ENCODE assay signal across 31 cellular contexts in the genomic region with DNA sequence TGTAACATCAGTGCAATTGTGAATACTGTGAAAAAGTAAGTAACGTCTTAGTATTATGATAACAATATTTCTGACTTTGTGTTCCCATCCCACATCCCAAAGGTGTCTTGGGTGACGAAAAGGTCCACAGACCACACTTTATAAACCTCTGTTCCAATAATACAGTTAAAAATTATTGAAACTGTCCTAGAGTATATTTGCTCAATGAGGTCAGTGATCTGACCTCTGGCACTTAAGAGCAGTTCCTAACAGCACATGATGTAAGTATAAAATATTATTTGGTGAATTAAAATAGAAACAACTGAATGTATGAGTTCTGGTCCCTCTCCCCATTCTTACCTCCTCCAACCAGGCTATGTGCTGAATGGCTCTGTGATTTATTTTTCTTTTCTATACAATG.
"Had no signal": no experiment of that assay in that cellular context is flagged by ENCODE, and none has a peak within 500 bp of the region (broad histone marks: within the 10 kb centered on the region; RNA-seq: fewer than 3 reads in every experiment).

No MANE protein-coding gene starts in this region.

- DNase-seq: naive B cell; naive thymus-derived CD8-positive, alpha-beta T cell; nephron progenitor cell; occipital lobe; ovary; posterior cingulate gyrus; psoas muscle; right cardiac atrium; spleen; stimulated activated CD4-positive, alpha-beta T cell treated with anti-CD3 and anti-CD28 coated beads, Interleukin-12 subunit alpha, Interleukin-12 subunit beta, amount 100 ng/mL, for 4 hours; stimulated activated CD4-positive, alpha-beta T cell treated with anti-CD3 and anti-CD28 coated beads, Interleukin-1b, Interleukin-23, amount 100 ng/mL, for 48 hours; stimulated activated CD4-positive, alpha-beta T cell treated with anti-CD3 and anti-CD28 coated beads, Interleukin-4, amount 100 ng/mL, for 1 hour; stimulated activated CD4-positive, alpha-beta T cell treated with anti-CD3 and anti-CD28 coated beads, Interleukin-4, amount 100 ng/mL, for 4 hours; stimulated activated CD8-positive, alpha-beta memory T cell treated with anti-CD3 and anti-CD28 coated beads, Interleukin-4, amount 100 ng/mL, for 48 hours; stimulated activated naive CD4-positive, alpha-beta T cell; stimulated activated naive CD8-positive, alpha-beta T cell treated with anti-CD3 and anti-CD28 coated beads, Interleukin-15, amount 100 ng/mL, for 72 hours; stimulated activated naive CD8-positive, alpha-beta T cell treated with anti-CD3 and anti-CD28 coated beads, Interleukin-15, Interleukin-2, amounts not matched to agents 100 U/mL and 50 U/mL, for 24 hours; substantia nigra; testis; tibial artery; transverse colon; upper lobe of right lung; uterus had no signal

- H3K27ac ChIP-seq: ovary, parathyroid adenoma, psoas muscle, skin epidermis, spleen, suprapubic skin, testis, tibial artery, transverse colon, upper lobe of right lung, uterus had no signal

- H3K9ac ChIP-seq: parathyroid adenoma had no signal

- H3K4me3 ChIP-seq: ovary, psoas muscle, skin epidermis, smooth muscle cell, spleen, suprapubic skin, testis, tibial artery, transverse colon, upper lobe of right lung, uterus had no signal

- H3K79me2 ChIP-seq: parathyroid adenoma had no signal

- H3K9me3 ChIP-seq: ovary, psoas muscle, spleen, suprapubic skin, testis, tibial artery, transverse colon, upper lobe of right lung, uterus had no signal

- H3K36me3 Mint-ChIP-seq: naive B cell; naive thymus-derived CD8-positive, alpha-beta T cell; natural killer cell treated with Interleukin-12 subunit alpha and Interleukin-12 subunit beta and Interleukin-15 and Interleukin-18, amount 100 ng/mL, for 72 hours; stimulated activated memory B cell treated with anti-CD40 and anti-IgM and Interleukin-4, amounts not matched to agents 10 μg/mL and 1 μg/mL and 100 μg/mL, for 72 hours; type B pancreatic cell had no signal

- H3K27me3 ChIP-seq: ovary, spleen, suprapubic skin, testis, tibial artery, transverse colon, upper lobe of right lung, uterus had no signal

- H3K4me2 ChIP-seq: smooth muscle cell had no signal

- H3K4me1 Mint-ChIP-seq: naive B cell; naive thymus-derived CD8-positive, alpha-beta T cell; stimulated activated memory B cell treated with anti-CD40 and anti-IgM and Interleukin-4, amounts not matched to agents 10 μg/mL and 1 μg/mL and 100 μg/mL, for 72 hours; stimulated activated naive CD8-positive, alpha-beta T cell treated with anti-CD3 and anti-CD28 coated beads, Interleukin-15, amount 100 ng/mL, for 72 hours had no signal

- H3K4me3 Mint-ChIP-seq: naive B cell; naive thymus-derived CD8-positive, alpha-beta T cell; natural killer cell treated with Interleukin-12 subunit alpha and Interleukin-12 subunit beta and Interleukin-15 and Interleukin-18, amount 100 ng/mL, for 72 hours; nephron progenitor cell; stimulated activated memory B cell treated with anti-CD40 and anti-IgM and Interleukin-4, amounts not matched to agents 10 μg/mL and 1 μg/mL and 100 μg/mL, for 72 hours; stimulated activated naive CD8-positive, alpha-beta T cell treated with anti-CD3 and anti-CD28 coated beads, Interleukin-15, amount 100 ng/mL, for 72 hours; type B pancreatic cell had no signal

- H3K27ac Mint-ChIP-seq: naive B cell; naive thymus-derived CD8-positive, alpha-beta T cell; natural killer cell treated with Interleukin-12 subunit alpha and Interleukin-12 subunit beta and Interleukin-15 and Interleukin-18, amount 100 ng/mL, for 72 hours; nephron progenitor cell; progenitor cell of endocrine pancreas; stimulated activated memory B cell treated with anti-CD40 and anti-IgM and Interleukin-4, amounts not matched to agents 10 μg/mL and 1 μg/mL and 100 μg/mL, for 72 hours; stimulated activated naive CD8-positive, alpha-beta T cell treated with anti-CD3 and anti-CD28 coated beads, Interleukin-15, amount 100 ng/mL, for 72 hours; type B pancreatic cell had no signal

- H3K4me1 ChIP-seq: parathyroid adenoma, psoas muscle, spleen, suprapubic skin, testis, tibial artery, transverse colon, upper lobe of right lung, uterus had no signal

- H3K9me3 Mint-ChIP-seq: nephron progenitor cell, type B pancreatic cell had no signal

- H3K36me3 ChIP-seq: ovary, spleen, suprapubic skin, tibial artery, transverse colon, upper lobe of right lung, uterus had no signal

- H2AFZ ChIP-seq: parathyroid adenoma had no signal

- H3K27me3 Mint-ChIP-seq: naive B cell; naive thymus-derived CD8-positive, alpha-beta T cell; natural killer cell treated with Interleukin-12 subunit alpha and Interleukin-12 subunit beta and Interleukin-15 and Interleukin-18, amount 100 ng/mL, for 72 hours; progenitor cell of endocrine pancreas; stimulated activated memory B cell treated with anti-CD40 and anti-IgM and Interleukin-4, amounts not matched to agents 10 μg/mL and 1 μg/mL and 100 μg/mL, for 72 hours; stimulated activated naive CD8-positive, alpha-beta T cell treated with anti-CD3 and anti-CD28 coated beads, Interleukin-15, amount 100 ng/mL, for 72 hours had no signal
